ENCODE assay signal across 8 cellular contexts in the genomic region with DNA sequence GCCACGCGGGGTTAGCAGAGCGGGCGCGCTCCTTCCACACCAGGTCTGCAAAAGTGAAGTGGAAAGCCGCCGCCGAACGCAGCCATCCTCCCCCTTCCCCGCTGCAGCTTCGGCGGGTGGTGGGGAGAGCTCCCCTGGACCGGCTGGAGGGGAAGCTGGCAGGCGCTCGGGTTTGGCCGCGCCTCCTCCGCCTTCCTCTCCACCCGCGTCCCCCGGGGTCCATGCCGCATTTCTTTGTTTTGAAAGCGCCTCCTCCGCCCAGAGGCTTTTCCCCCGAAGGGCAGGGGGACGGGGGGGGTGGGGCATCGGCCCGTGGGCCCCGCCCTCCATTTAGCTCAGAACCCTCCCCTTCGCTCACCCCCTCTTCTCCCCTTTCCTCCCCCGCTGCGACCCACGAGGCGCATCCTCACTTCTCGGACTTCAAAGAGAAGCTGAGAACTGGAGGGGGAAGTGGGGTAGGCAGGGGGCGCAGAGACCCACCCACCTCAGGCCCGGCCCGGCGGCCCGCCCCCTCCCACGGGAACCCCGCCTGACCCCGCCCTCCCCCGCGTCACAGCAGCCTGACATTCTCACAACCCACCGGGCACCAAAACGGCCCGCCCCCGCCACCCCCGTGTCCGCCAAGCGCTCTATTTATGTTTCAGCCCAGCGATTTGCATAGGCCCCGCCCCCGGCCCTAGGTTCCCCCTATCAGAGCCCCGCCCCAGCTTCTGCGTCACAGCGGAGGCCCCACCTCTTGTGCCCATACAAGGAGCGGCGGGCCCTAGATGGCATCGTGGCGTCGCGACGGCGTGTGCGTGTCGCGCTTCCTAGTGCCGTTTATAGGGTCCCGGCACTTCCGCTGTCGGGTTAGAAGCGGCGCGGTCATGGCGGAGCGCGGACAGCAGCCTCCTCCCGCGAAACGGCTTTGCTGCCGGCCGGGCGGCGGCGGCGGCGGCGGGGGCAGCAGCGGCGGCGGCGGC. TPM values are rescaled to one million over a fixed set of nuclear protein-coding genes. Genes with fewer than 3 reads are reported as not detected.
DNase-seq lines count a peak whose midpoint lies in the region; ATAC-seq and TF ChIP-seq lines count a peak whose summit lies in the region.

TSS of gene ZSWIM6 (plus strand) at position 852 of the 962 bp plus-strand sequence. CDS start at position 867, 15 bp downstream.

- H3K27me3 ChIP-seq in RWPE2 (ENCODE audit: insufficient read depth, poor library complexity, severe bottlenecking): no peaks in the 10 kb centered on the region

- H3K4me3 Mint-ChIP-seq in nephron: peak within 1 kb of the TSS; percentile 96 to 98 (median 97)

- peaks cover 8% of the 10 kb centered on the region for H3K36me3 Mint-ChIP-seq in nephron (ENCODE audit: low read depth)

- TF ChIP-seq CTCF in RWPE2 (IDR thresholded peaks at IDR 0.05; ENCODE audit: poor library complexity, severe bottlenecking) (no peak), fibroblast of the aortic adventitia (IDR thresholded peaks at IDR 0.05; ENCODE audit: insufficient read depth, low read length) (no peak), nephron (IDR thresholded peaks at IDR 0.05; ENCODE audit: unreplicated experiment in 3 of 3) (no peak)

- peak within 1 kb of the TSS; percentile 85 for H3K27ac ChIP-seq in RWPE2 (ENCODE audit: poor library complexity, severe bottlenecking)

- H3K4me3 ChIP-seq in RWPE2 (ENCODE audit: severe bottlenecking) (peak within 1 kb of the TSS; percentile 74), fibroblast of the aortic adventitia (ENCODE audit: low read depth, low read length) (peak within 1 kb of the TSS; percentile 89)

- peak within 1 kb of the TSS; percentile 93 to 99 (median 97) for H3K27ac Mint-ChIP-seq in nephron

- peaks cover 31% of the 10 kb centered on the region for H3K4me1 ChIP-seq in RWPE2 (ENCODE audit: insufficient read depth, poor library complexity, severe bottlenecking)

- H3K36me3 ChIP-seq in RWPE2 (ENCODE audit: low read depth): 0 out of 2 replicates have a peak, but pooled peaks cover 4% of the 10 kb centered on the region

- H3K4me1 Mint-ChIP-seq in nephron: peaks cover 41% of the 10 kb centered on the region

- H3K9me3 Mint-ChIP-seq in nephron: no peaks in the 10 kb centered on the region

- DNase-seq in Daoy (ENCODE audit: low read depth): peak; percentile 100
- DNase-seq in GOT3 (lab: John Stamatoyannopoulos, UW): peak; percentile 93
- peak; percentile 100 for DNase-seq in LoVo (ENCODE audit: low spot score)
- peak; percentile 99 for DNase-seq in RWPE2 (ENCODE audit: low spot score)
- peak; percentile 99 for DNase-seq in activated effector memory CD4-positive, alpha-beta T cell treated with anti-CD3 and anti-CD28 coated beads, Interleukin-2, amount 50 U/mL, for 16 hours
- peak; percentile 99 for DNase-seq in fibroblast of the aortic adventitia (ENCODE audit: low read depth)
- peak; percentile 98 for DNase-seq in stimulated activated naive CD8-positive, alpha-beta T cell treated with anti-CD3 and anti-CD28 coated beads, Interleukin-15, Interleukin-2, amounts not matched to agents 100 U/mL and 50 U/mL, for 24 hours

- peak; percentile 59 for ATAC-seq in RWPE2 (ENCODE audit: low read depth)
- peak; percentile 87 for ATAC-seq in stimulated activated naive CD8-positive, alpha-beta T cell treated with anti-CD3 and anti-CD28 coated beads, Interleukin-15, Interleukin-2, amounts not matched to agents 100 U/mL and 50 U/mL, for 24 hours

- H3K27me3 Mint-ChIP-seq in nephron (ENCODE audit: low read depth): peaks cover 7% of the 10 kb centered on the region

- no peaks in the 10 kb centered on the region for H3K9me3 ChIP-seq in RWPE2 (ENCODE audit: severe bottlenecking)

RNA-seq across cellular contexts. Expression of gene ZSWIM6, which starts in this region (rescaled TPM):
- total RNA-seq in Daoy (2014; rRNA removed; shearing (Covaris generic)): 2.5 and 3.6 TPM in 2 replicates
- total RNA-seq in fibroblast of the aortic adventitia (ENCODE audit: low replicate concordance): 3.1 and 6.9 TPM in 2 replicates

Comparison
In these comparisons a context has a peak if more than half of its experiments do, and no peak if none do; other contexts are left out.
1. Peak in every context shown above with its lines: DNase-seq, ATAC-seq, H3K4me3 ChIP-seq and H3K27ac ChIP-seq.